Comparison of ENCODE assay signal across 15 cellular contexts in the genomic region with DNA sequence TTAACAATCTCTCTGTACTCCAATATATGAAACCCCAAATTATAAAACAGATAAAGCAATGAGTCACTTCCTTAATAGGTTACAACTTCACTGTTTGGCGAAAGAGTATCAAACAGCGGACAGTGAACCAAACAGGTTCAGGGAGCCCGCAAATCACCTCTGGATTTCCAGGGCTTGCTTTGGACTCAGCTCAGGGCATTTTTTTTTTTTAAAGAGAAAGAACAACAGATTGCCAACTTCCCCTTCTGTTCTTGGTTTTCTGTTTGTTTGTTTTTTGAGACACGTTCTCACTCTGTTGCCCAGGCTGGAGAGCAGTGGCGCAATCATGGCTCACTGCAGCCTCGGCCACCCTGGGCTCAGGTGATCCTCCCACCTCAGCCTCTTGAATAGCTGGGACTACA. TPM values are rescaled to one million over a fixed set of nuclear protein-coding genes. Genes with fewer than 3 reads are reported as not detected.
"Had no signal": no experiment of that assay in that cellular context is flagged by ENCODE, and none has a peak within 500 bp of the region (broad histone marks: within the 10 kb centered on the region; RNA-seq: fewer than 3 reads in every experiment).

No MANE protein-coding gene starts in this region.

- H3K27me3 Mint-ChIP-seq: activated naive CD8-positive, alpha-beta T cell; natural killer cell treated with Interleukin-12 subunit alpha and Interleukin-12 subunit beta and Interleukin-15 and Interleukin-18, amount 100 ng/mL, for 72 hours had no signal

- DNase-seq: activated effector memory CD4-positive, alpha-beta T cell treated with Interleukin-2 at 50 U/mL for 16 hours; brain microvascular endothelial cell; hypothalamus; kidney glomerular epithelial cell; sigmoid colon; stimulated activated CD4-positive, alpha-beta T cell treated with anti-CD3 and anti-CD28 coated beads, Interleukin-12 subunit alpha, Interleukin-12 subunit beta, amount 100 ng/mL, for 4 hours; stimulated activated naive CD8-positive, alpha-beta T cell treated with anti-CD3 and anti-CD28 coated beads, Interleukin-15, Interleukin-2, amounts not matched to agents 100 U/mL and 50 U/mL, for 24 hours; T-helper 2 cell had no signal

- H3K36me3 Mint-ChIP-seq: activated naive CD8-positive, alpha-beta T cell; natural killer cell treated with Interleukin-12 subunit alpha and Interleukin-12 subunit beta and Interleukin-15 and Interleukin-18, amount 100 ng/mL, for 72 hours had no signal

- H3K36me3 ChIP-seq: brain microvascular endothelial cell, esophagus muscularis mucosa, sigmoid colon, suprapubic skin had no signal

- ATAC-seq: natural killer cell treated with Interleukin-12 subunit alpha and Interleukin-12 subunit beta and Interleukin-15 and Interleukin-18, amount 100 ng/mL, for 72 hours; psoas muscle; stimulated activated naive CD8-positive, alpha-beta T cell treated with anti-CD3 and anti-CD28 coated beads, Interleukin-15, Interleukin-2, amounts not matched to agents 100 U/mL and 50 U/mL, for 24 hours had no signal

- H3K4me1 ChIP-seq: esophagus muscularis mucosa, psoas muscle, sigmoid colon, suprapubic skin had no signal

- H3K9me3 Mint-ChIP-seq: natural killer cell treated with Interleukin-12 subunit alpha and Interleukin-12 subunit beta and Interleukin-15 and Interleukin-18, amount 100 ng/mL, for 72 hours had no signal

- H3K4me3 Mint-ChIP-seq: activated naive CD8-positive, alpha-beta T cell; natural killer cell treated with Interleukin-12 subunit alpha and Interleukin-12 subunit beta and Interleukin-15 and Interleukin-18, amount 100 ng/mL, for 72 hours had no signal

- H3K4me3 ChIP-seq: esophagus muscularis mucosa, psoas muscle, sigmoid colon, suprapubic skin had no signal

- H3K27ac ChIP-seq: brain microvascular endothelial cell, esophagus muscularis mucosa, psoas muscle, sigmoid colon, suprapubic skin had no signal

- H3K27ac Mint-ChIP-seq: activated naive CD8-positive, alpha-beta T cell; natural killer cell treated with Interleukin-12 subunit alpha and Interleukin-12 subunit beta and Interleukin-15 and Interleukin-18, amount 100 ng/mL, for 72 hours had no signal

- H3K27me3 ChIP-seq: brain microvascular endothelial cell, esophagus muscularis mucosa, sigmoid colon, suprapubic skin had no signal

- H3K9me3 ChIP-seq: esophagus muscularis mucosa, psoas muscle, sigmoid colon, suprapubic skin had no signal

- FAIRE-seq: TTC549 had no signal

RNA-seq across cellular contexts. Expression of gene ABCB11, which starts 52.7 kb away (rescaled TPM):
- total RNA-seq: dermis microvascular lymphatic vessel endothelial cell had no signal
